ENCODE assay signal across 8 cellular contexts in genomic region chr3:182683335-182684257, GRCh38.
A peak's percentile ranks its signal among the peaks of the same experiment; 100 is the strongest.
DNase-seq lines count a peak whose midpoint lies in the region; ATAC-seq, FAIRE-seq and TF ChIP-seq lines count a peak whose summit lies in the region.

No MANE protein-coding gene starts in this region.

- intact Hi-C loops in breast epithelium (cut with DNase I; ENCODE audit: low total_unique reads) (no loop called here), spleen (cut with DNase I; ENCODE audit: low total_unique reads) (loop anchor here (5.0 kb wide), 1 partner anchor 976 kb away; no protein-coding TSS in a partner anchor)

- peaks cover 0 to 35% of the 10 kb centered on the region in 2 donors for H3K27me3 ChIP-seq in breast epithelium
- peaks cover 2 to 60% (median 22%) of the 10 kb centered on the region in 7 donors for H3K27me3 ChIP-seq in spleen (replicated peaks in 1 of 7)

- FAIRE-seq in A204.1 (lab: Jason Lieb, UNC) (peak; percentile 97), islet of Langerhans (lab: Jason Lieb, UNC) (peak; percentile 99)

- TF ChIP-seq CTCF in breast epithelium (IDR thresholded peaks at IDR 0.05) = peak; percentile 45 to 80 (median 79)
- TF ChIP-seq CTCF in spleen (IDR thresholded peaks at IDR 0.05 in 8 of 11, conservative IDR thresholded peaks at IDR 0.05 in 3 of 11) = peak; percentile 48 to 84 (median 79)

- ATAC-seq in GM18499 (IDR thresholded peaks at IDR 0.05; ENCODE audit: insufficient read depth, unreplicated experiment) (peak; percentile 44), HG02970 (IDR thresholded peaks at IDR 0.05; ENCODE audit: low FRiP score, unreplicated experiment) (peak; percentile 60)

- H3K27ac ChIP-seq in breast epithelium (no peak overlapping the region), spleen (no peak overlapping the region)

- H3K9me3 ChIP-seq in breast epithelium (no peaks in the 10 kb centered on the region), spleen (no peaks in the 10 kb centered on the region)

- DNase-seq in NCI-H2029 treated with DMSO at 0.1 percent for 48 hours (lab: John Stamatoyannopoulos, UW) (peak; percentile 85), UCSD-AML1 (lab: John Stamatoyannopoulos, UW; ENCODE audit: unreplicated experiment) (peak; percentile 30), breast epithelium (ENCODE audit: low spot score in 2 of 2) (peak in 1 of 2 donors; percentile 24), spleen (no peak)

- no peaks in the 10 kb centered on the region for H3K36me3 ChIP-seq in breast epithelium
- no peaks in the 10 kb centered on the region for H3K36me3 ChIP-seq in spleen

- TF ChIP-seq POLR2A in breast epithelium (IDR thresholded peaks at IDR 0.05) = no peak
- TF ChIP-seq POLR2A in spleen (IDR thresholded peaks at IDR 0.05) = no peak

- WGBS in spleen, 5 donors = 5 to 9% (median 5%) methylated on average over 8 of the region's 8 CpGs

- H3K4me1 ChIP-seq in breast epithelium (peaks cover 6 to 7% of the 10 kb centered on the region in 2 donors), spleen (peaks cover 15 to 24% (median 17%) of the 10 kb centered on the region in 6 donors)

- H3K4me3 ChIP-seq in breast epithelium (peak overlapping the region in 2 of 3 donors; percentile 53 to 72), spleen (peak overlapping the region in 6 of 8 donors; percentile 34 to 78 (median 62))
